ENCODE assay signal across 8 cellular contexts in genomic region chr7:151626422-151627115, GRCh38.
A peak's percentile ranks its signal among the peaks of the same experiment; 100 is the strongest.
DNase-seq lines count a peak whose midpoint lies in the region; ATAC-seq and TF ChIP-seq lines count a peak whose summit lies in the region.

No MANE protein-coding gene starts in this region.

- peak; percentile 67 for ATAC-seq in WTC11
- no peak for ATAC-seq in HG02840 (IDR thresholded peaks at IDR 0.05; ENCODE audit: low FRiP score, unreplicated experiment)

- no peak for TF ChIP-seq EP300 in sigmoid colon (IDR thresholded peaks at IDR 0.05)

- H3K27me3 ChIP-seq in sigmoid colon, result no peaks in the 10 kb centered on the region

- POLR2A ChIA-PET in WTC11 (lab: Charles Lee), result no interaction called here

- peaks cover 0 to 72% (median 56%) of the 10 kb centered on the region in 4 donors for H3K4me1 ChIP-seq in sigmoid colon

- H3K9me3 ChIP-seq in sigmoid colon, result no peaks in the 10 kb centered on the region

- H3K4me3 Mint-ChIP-seq in IgD-negative memory B cell (peak overlapping the region in 1 of 4 donors; percentile 53), WTC11 (no peak overlapping the region)

- no peak overlapping the region for H3K4me3 ChIP-seq in sigmoid colon

- 43 to 71% methylated on average over 11 of the region's 11 CpGs for WGBS in sigmoid colon, 2 donors

- H3K27ac Mint-ChIP-seq in IgD-negative memory B cell (peak overlapping the region in 2 of 3 donors; percentile 36 to 73), WTC11 (no peak overlapping the region)

- peaks cover 12 to 25% (median 15%) of the 10 kb centered on the region in 3 donors for H3K4me1 Mint-ChIP-seq in IgD-negative memory B cell
- H3K4me1 Mint-ChIP-seq in WTC11, result peaks cover 63% of the 10 kb centered on the region

- DNase-seq in COLO829 (ENCODE audit: low spot score) (peak; percentile 33), WTC11 (ENCODE audit: low spot score) (peak; percentile 57), foreskin melanocyte (peak; percentile 50), sigmoid colon (no peak), islet precursor cell (no peak), posterior vena cava (ENCODE audit: low spot score) (no peak)

- H3K9me3 Mint-ChIP-seq in IgD-negative memory B cell (no peaks in the 10 kb centered on the region), WTC11 (no peaks in the 10 kb centered on the region)

- TF ChIP-seq CTCF in WTC11 (IDR thresholded peaks at IDR 0.05) (no peak), sigmoid colon (IDR thresholded peaks at IDR 0.05) (peak in 3 of 4 experiments; percentile 44 to 54 (median 51))

- peak overlapping the region in 3 of 4 donors; percentile 40 to 95 (median 95) for H3K27ac ChIP-seq in sigmoid colon

- H3K36me3 ChIP-seq in sigmoid colon, result no peaks in the 10 kb centered on the region

- no peak for TF ChIP-seq POLR2A in sigmoid colon (IDR thresholded peaks at IDR 0.05)

- H3K36me3 Mint-ChIP-seq in IgD-negative memory B cell (peaks cover 3% of the 10 kb centered on the region), WTC11 (peaks cover 2% of the 10 kb centered on the region)

- H3K27me3 Mint-ChIP-seq in IgD-negative memory B cell (no peaks in the 10 kb centered on the region), WTC11 (ENCODE audit: low read depth) (peaks cover 28% of the 10 kb centered on the region)

- CTCF ChIA-PET in WTC11 (lab: Charles Lee), result interaction anchor here (0.9 to 1.5 kb wide), 4 partner anchors 71 to 128 kb away, joined by 3 to 4 read pairs (median 4); no protein-coding TSS in a partner anchor

- intact Hi-C loops in sigmoid colon (cut with DNase I) (loop anchor here (2.0 to 10.0 kb wide), 2 partner anchors 62 to 78 kb away; no protein-coding TSS in a partner anchor), posterior vena cava (cut with DNase I) (loop anchor here in 1 of 2 donors (5.0 kb wide), 1 partner anchor 116 kb away; no protein-coding TSS in a partner anchor)

TF ChIP-seq in WTC11, 78 proteins besides CTCF, POLR2A, EP300 and RAD21 (continues in another document):
- no peak for TF ChIP-seq ZMAT4 (CRISPR knock-in tag; IDR thresholded peaks at IDR 0.05)
- TF ChIP-seq ZNF219 (CRISPR knock-in tag; IDR thresholded peaks at IDR 0.05; ENCODE audit: borderline replicate concordance), result no peak
- TF ChIP-seq E2F1 (CRISPR knock-in tag; IDR thresholded peaks at IDR 0.05), result no peak
- no peak for TF ChIP-seq USF1 (CRISPR knock-in tag; IDR thresholded peaks at IDR 0.05)
- no peak for TF ChIP-seq ZNF396 (CRISPR knock-in tag; IDR thresholded peaks at IDR 0.05; ENCODE audit: borderline replicate concordance)
- no peak for TF ChIP-seq FOXJ3 (CRISPR knock-in tag; IDR thresholded peaks at IDR 0.05; ENCODE audit: borderline replicate concordance)
- no peak for TF ChIP-seq ARID4B (CRISPR knock-in tag; IDR thresholded peaks at IDR 0.05; ENCODE audit: borderline replicate concordance)
- TF ChIP-seq ERG (CRISPR knock-in tag; IDR thresholded peaks at IDR 0.05), result no peak
- TF ChIP-seq ETV6 (CRISPR knock-in tag; IDR thresholded peaks at IDR 0.05), result no peak
- TF ChIP-seq ESRRA (CRISPR knock-in tag; IDR thresholded peaks at IDR 0.05; ENCODE audit: borderline replicate concordance), result no peak
- no peak for TF ChIP-seq ATF2 (CRISPR knock-in tag; IDR thresholded peaks at IDR 0.05; ENCODE audit: borderline replicate concordance, low read depth)
- TF ChIP-seq SMAD3 (CRISPR knock-in tag; IDR thresholded peaks at IDR 0.05; ENCODE audit: borderline replicate concordance), result no peak

Comparison
In these comparisons a context has a peak if more than half of its experiments do, and no peak if none do; other contexts are left out.
1. DNase-seq: peak in COLO829 (single experiment), WTC11 (single experiment) and foreskin melanocyte (single experiment); none in sigmoid colon (single experiment), islet precursor cell (single experiment) and posterior vena cava (single experiment).